In genomic region chr19:23249911-23250649, GRCh38 we compare ENCODE assay signal across 8 cellular contexts. TPM values are rescaled to one million over a fixed set of nuclear protein-coding genes. Genes with fewer than 3 reads are reported as not detected.
A peak's percentile ranks its signal among the peaks of the same experiment; 100 is the strongest.
DNase-seq lines count a peak whose midpoint lies in the region; ATAC-seq and TF ChIP-seq lines count a peak whose summit lies in the region.

TSS of gene ZNF724 (minus strand) at chr19:23250394. CDS start at chr19:23250242, 152 bp downstream.

- H3K27ac Mint-ChIP-seq in activated B cell treated with CpG ODN at 0.5 μM for 24 hours, result peak within 1 kb of the TSS; percentile 88

- ATAC-seq in GM18873 (IDR thresholded peaks at IDR 0.05; ENCODE audit: low FRiP score, unreplicated experiment) (peak; percentile 98), HG03135 (IDR thresholded peaks at IDR 0.05; ENCODE audit: unreplicated experiment) (peak; percentile 98), activated B cell treated with CpG ODN at 0.5 μM for 24 hours (ENCODE audit: low read depth) (peak; percentile 100)

- in situ Hi-C loops in ACHN (cut with HindIII; ENCODE audit: low pct_ligation_motif_present, low pct_unique_long_range_greater_than_20kb, low sequenced_read_pairs), result no loop called here

- DNase-seq in ACHN, result peak; percentile 96
- DNase-seq in NCI-H345 (lab: John Stamatoyannopoulos, UW), result peak; percentile 93
- DNase-seq in activated B cell treated with CpG ODN at 0.5 μM for 24 hours, result peak; percentile 77
- peak; percentile 86 for DNase-seq in central memory CD4-positive, alpha-beta T cell
- peak; percentile 97 for DNase-seq in inferior parietal cortex (ENCODE audit: extremely low spot score)
- DNase-seq in smooth muscle cell of the brain vasculature (ENCODE audit: low read depth, low spot score), result peak; percentile 95

- CTCF ChIA-PET in activated B cell treated with CpG ODN at 0.5 μM for 24 hours (lab: Charles Lee), result interaction anchor here (1.0 to 1.5 kb wide), 2 partner anchors 24 to 32 kb away, joined by 3 to 5 read pairs; no protein-coding TSS in a partner anchor

- H3K4me1 Mint-ChIP-seq in activated B cell treated with CpG ODN at 0.5 μM for 24 hours, result peaks cover 10% of the 10 kb centered on the region

- intact Hi-C loops in activated B cell treated with CpG ODN at 0.5 μM for 24 hours (cut with micrococcal nuclease), result loop anchor here (1.0 to 10.0 kb wide), 8 partner anchors 24 to 1414 kb away; partner anchors contain the start of genes ZNF254, ZNF43, ZNF675 and ZNF726

- POLR2A ChIA-PET in activated B cell treated with CpG ODN at 0.5 μM for 24 hours (lab: Charles Lee), result interaction anchor here (0.6 to 2.5 kb wide), 4 partner anchors 24 to 784 kb away, joined by 5 to 32 read pairs (median 8); partner anchors contain the start of gene ZNF91

- TF ChIP-seq CTCF in activated B cell treated with CpG ODN at 0.5 μM for 24 hours (IDR thresholded peaks at IDR 0.05), result no peak

- H3K4me3 Mint-ChIP-seq in activated B cell treated with CpG ODN at 0.5 μM for 24 hours, result peak within 1 kb of the TSS; percentile 98

- H3K9me3 Mint-ChIP-seq in activated B cell treated with CpG ODN at 0.5 μM for 24 hours, result no peaks in the 10 kb centered on the region

- no peaks in the 10 kb centered on the region for H3K27me3 Mint-ChIP-seq in activated B cell treated with CpG ODN at 0.5 μM for 24 hours

- peaks cover 13% of the 10 kb centered on the region for H3K36me3 Mint-ChIP-seq in activated B cell treated with CpG ODN at 0.5 μM for 24 hours (ENCODE audit: low read depth)

RNA-seq across cellular contexts. Expression of gene ZNF724, which starts in this region (rescaled TPM):
- total RNA-seq in activated B cell treated with CpG ODN at 0.5 μM for 24 hours, result 4.5 and 8.0 TPM in 2 replicates

Comparison
In these comparisons a context has a peak if more than half of its experiments do, and no peak if none do; other contexts are left out.
1. Peak in every context shown above with its lines: DNase-seq and ATAC-seq.